8 cellular contexts compared by ENCODE assay signal in genomic region chr1:224182057-224182865, GRCh38. TPM values are rescaled to one million over a fixed set of nuclear protein-coding genes. Genes with fewer than 3 reads are reported as not detected.
A peak's percentile ranks its signal among the peaks of the same experiment; 100 is the strongest.
DNase-seq lines count a peak whose midpoint lies in the region; ATAC-seq and TF ChIP-seq lines count a peak whose summit lies in the region.

No MANE protein-coding gene starts in this region.

- peak overlapping the region; percentile 73 for H2AFZ ChIP-seq in hepatocyte

- no peaks in the 10 kb centered on the region for H3K27me3 ChIP-seq in hepatocyte

- peak; percentile 14 to 24 for DNase-seq in SHP77 (lab: John Stamatoyannopoulos, UW)
- DNase-seq in SHP77 treated with DMSO at 0.1 percent for 48 hours (lab: John Stamatoyannopoulos, UW): no peak
- peak; percentile 33 for DNase-seq in NCI-H82 treated with DMSO at 0.1 percent for 48 hours (lab: John Stamatoyannopoulos, UW; ENCODE audit: unreplicated experiment)
- peak; percentile 15 for DNase-seq in activated T-helper 9 cell treated with anti-CD3 and anti-CD28 coated beads, Interleukin-2, amount 50 U/mL, for 16 hours (ENCODE audit: low read depth)
- no peak for DNase-seq in hepatocyte (ENCODE audit: low spot score)
- no peak for DNase-seq in amniotic stem cell (lab: John Stamatoyannopoulos, UW)

- TF ChIP-seq CTCF in hepatocyte (IDR thresholded peaks at IDR 0.05; ENCODE audit: poor library complexity): no peak

- 80% methylated on average over 22 of the region's 22 CpGs for WGBS in hepatocyte (ENCODE audit: low lambda C conversion rate, missing lambda C conversion rate)

- H3K36me3 ChIP-seq in hepatocyte (replicated peaks; ENCODE audit: insufficient read depth, low read depth): no peaks in the 10 kb centered on the region

- H3K4me1 ChIP-seq in hepatocyte (ENCODE audit: insufficient read depth): no peaks in the 10 kb centered on the region

- no peaks in the 10 kb centered on the region for H3K9me2 ChIP-seq in hepatocyte (replicated peaks; ENCODE audit: insufficient read depth)

- no peaks in the 10 kb centered on the region for H4K20me1 ChIP-seq in hepatocyte (ENCODE audit: insufficient read depth, poor library complexity, severe bottlenecking)

- H3K4me2 ChIP-seq in hepatocyte: peak overlapping the region; percentile 86

- peaks cover 37% of the 10 kb centered on the region for H3K79me2 ChIP-seq in hepatocyte

- H3K27ac ChIP-seq in hepatocyte (peak overlapping the region; percentile 98), skin epidermis (peak overlapping the region; percentile 47 to 98 (median 94))

- H3K9me3 ChIP-seq in hepatocyte (ENCODE audit: low read depth): no peaks in the 10 kb centered on the region

- H3K4me3 ChIP-seq in hepatocyte (peak overlapping the region; percentile 99), skin epidermis (peak overlapping the region; percentile 54 to 97 (median 90))

- ATAC-seq in HG02970 (IDR thresholded peaks at IDR 0.05; ENCODE audit: low FRiP score, unreplicated experiment): peak; percentile 50

RNA-seq across cellular contexts. Expression of gene DEGS1, which starts 0.8 kb away (rescaled TPM):
- 88.7 and 97.4 TPM in 2 replicates for total RNA-seq in hepatocyte
- polyA plus RNA-seq in hepatocyte: 107 and 109 TPM in 2 replicates

Comparison
In these comparisons a context has a peak if more than half of its experiments do, and no peak if none do; other contexts are left out.
1. DNase-seq: peak in SHP77 (2 of 2), NCI-H82 treated with DMSO at 0.1 percent for 48 hours (single experiment) and activated T-helper 9 cell treated with anti-CD3 and anti-CD28 coated beads, Interleukin-2, amount 50 U/mL, for 16 hours (single experiment); none in SHP77 treated with DMSO at 0.1 percent for 48 hours (single experiment), hepatocyte (single experiment) and amniotic stem cell (single experiment).